18 cellular contexts compared by ENCODE assay signal in the genomic region with DNA sequence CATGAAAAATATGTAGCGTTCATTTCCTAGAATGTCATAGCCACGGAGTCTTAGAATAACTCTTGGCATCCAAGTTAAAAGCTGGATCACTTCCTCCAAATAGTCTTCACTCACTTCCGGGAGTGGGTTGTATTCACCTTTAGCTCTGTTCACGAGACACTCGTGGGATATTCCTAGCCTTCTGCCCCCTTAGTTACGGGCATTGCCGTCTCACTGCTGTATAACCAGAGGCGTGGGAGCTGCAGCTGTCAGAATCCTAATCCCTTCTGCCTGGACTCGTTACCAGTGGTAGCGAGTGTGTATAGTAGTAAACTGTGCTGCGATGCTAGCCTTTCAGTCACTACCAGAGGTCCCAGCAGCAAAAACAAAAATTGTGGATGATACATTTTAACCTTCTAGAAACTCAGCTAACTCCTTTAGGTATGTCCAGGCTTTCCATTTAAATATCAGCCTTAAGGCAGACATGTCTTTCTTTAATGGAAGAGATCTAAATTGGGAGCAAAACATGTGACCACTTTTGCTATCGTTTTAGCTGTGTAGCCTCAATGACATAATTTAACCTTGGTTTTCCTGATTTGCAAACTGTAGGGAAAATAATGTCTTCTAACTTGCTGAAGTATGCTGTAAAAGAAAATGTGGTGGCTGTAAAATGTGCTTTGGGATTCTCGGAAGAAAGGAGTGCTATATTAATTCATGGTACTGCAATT. TPM values are rescaled to one million over a fixed set of nuclear protein-coding genes. Genes with fewer than 3 reads are reported as not detected.
DNase-seq lines count a peak whose midpoint lies in the region; ATAC-seq lines count a peak whose summit lies in the region.
"Had no signal": no experiment of that assay in that cellular context is flagged by ENCODE, and none has a peak within 500 bp of the region (broad histone marks: within the 10 kb centered on the region; RNA-seq: fewer than 3 reads in every experiment).

No MANE protein-coding gene starts in this region.

- no peak overlapping the region for H3K4me3 Mint-ChIP-seq in activated naive CD8-positive, alpha-beta T cell treated with anti-CD3 and anti-CD28 coated beads, Interleukin-2, amount 50 U/mL, for 24 hours
- H3K4me3 Mint-ChIP-seq in activated naive CD8-positive, alpha-beta T cell treated with anti-CD3 and anti-CD28 coated beads for 36 hours, result no peak overlapping the region
- no peak overlapping the region for H3K4me3 Mint-ChIP-seq in activated CD8-positive, alpha-beta T cell treated with anti-CD3 and anti-CD28 coated beads, Interleukin-2, amount 10 ng/mL, durations not matched to agents 7 days and 5 days
- H3K4me3 Mint-ChIP-seq: CD8-positive, alpha-beta T cell; IgD-negative memory B cell had no signal

- H3K9me3 Mint-ChIP-seq in activated naive CD8-positive, alpha-beta T cell treated with anti-CD3 and anti-CD28 coated beads, Interleukin-2, amount 50 U/mL, for 24 hours, result no peaks in the 10 kb centered on the region
- no peaks in the 10 kb centered on the region for H3K9me3 Mint-ChIP-seq in activated naive CD8-positive, alpha-beta T cell treated with anti-CD3 and anti-CD28 coated beads for 36 hours
- H3K9me3 Mint-ChIP-seq in activated CD8-positive, alpha-beta T cell treated with anti-CD3 and anti-CD28 coated beads, Interleukin-2, amount 10 ng/mL, durations not matched to agents 7 days and 5 days (ENCODE audit: insufficient read depth), result no peaks in the 10 kb centered on the region
- H3K9me3 Mint-ChIP-seq: CD8-positive, alpha-beta T cell; IgD-negative memory B cell had no signal

- no peak for DNase-seq in activated naive CD8-positive, alpha-beta T cell treated with anti-CD3 and anti-CD28 coated beads, Interleukin-2, amount 50 U/mL, for 24 hours
- DNase-seq in activated naive CD8-positive, alpha-beta T cell treated with anti-CD3 and anti-CD28 coated beads for 36 hours, result no peak
- no peak for DNase-seq in Right ventricle myocardium superior
- peak; percentile 76 for DNase-seq in myocyte (ENCODE audit: low read depth)
- no peak for DNase-seq in activated CD8-positive, alpha-beta T cell treated with anti-CD3 and anti-CD28 coated beads, Interleukin-2, amount 10 ng/mL, durations not matched to agents 7 days and 5 days
- DNase-seq in NCI-H146 (lab: John Stamatoyannopoulos, UW), result no peak
- no peak for DNase-seq in NAMALWA (ENCODE audit: low spot score)
- DNase-seq: 8988T; CD8-positive, alpha-beta T cell; DMS79 treated with DMSO at 0.1 percent for 48 hours; GM23248; NCI-H1417; NCI-H2029; NCI-H2171 treated with DMSO at 0.1 percent for 48 hours; NCI-H446 treated with DMSO at 0.1 percent for 48 hours; NCI-H774 had no signal

- no peaks in the 10 kb centered on the region for H3K4me1 Mint-ChIP-seq in activated naive CD8-positive, alpha-beta T cell treated with anti-CD3 and anti-CD28 coated beads, Interleukin-2, amount 50 U/mL, for 24 hours
- no peaks in the 10 kb centered on the region for H3K4me1 Mint-ChIP-seq in activated naive CD8-positive, alpha-beta T cell treated with anti-CD3 and anti-CD28 coated beads for 36 hours
- no peaks in the 10 kb centered on the region for H3K4me1 Mint-ChIP-seq in activated CD8-positive, alpha-beta T cell treated with anti-CD3 and anti-CD28 coated beads, Interleukin-2, amount 10 ng/mL, durations not matched to agents 7 days and 5 days (ENCODE audit: low read depth)

- CTCF ChIA-PET in activated CD8-positive, alpha-beta T cell treated with anti-CD3 and anti-CD28 coated beads, Interleukin-2, amount 10 ng/mL, durations not matched to agents 7 days and 5 days (lab: Charles Lee), result interaction anchor here (3.6 kb wide), 1 partner anchor 10 kb away, joined by 26 read pairs; no protein-coding TSS in a partner anchor

- H3K27ac Mint-ChIP-seq in activated naive CD8-positive, alpha-beta T cell treated with anti-CD3 and anti-CD28 coated beads, Interleukin-2, amount 50 U/mL, for 24 hours, result peak overlapping the region; percentile 17
- H3K27ac Mint-ChIP-seq in activated naive CD8-positive, alpha-beta T cell treated with anti-CD3 and anti-CD28 coated beads for 36 hours, result no peak overlapping the region
- H3K27ac Mint-ChIP-seq in activated CD8-positive, alpha-beta T cell treated with anti-CD3 and anti-CD28 coated beads, Interleukin-2, amount 10 ng/mL, durations not matched to agents 7 days and 5 days, result no peak overlapping the region
- H3K27ac Mint-ChIP-seq: CD8-positive, alpha-beta T cell; IgD-negative memory B cell had no signal

- no peaks in the 10 kb centered on the region for H3K27me3 Mint-ChIP-seq in activated naive CD8-positive, alpha-beta T cell treated with anti-CD3 and anti-CD28 coated beads, Interleukin-2, amount 50 U/mL, for 24 hours
- H3K27me3 Mint-ChIP-seq in activated naive CD8-positive, alpha-beta T cell treated with anti-CD3 and anti-CD28 coated beads for 36 hours, result no peaks in the 10 kb centered on the region
- no peaks in the 10 kb centered on the region for H3K27me3 Mint-ChIP-seq in activated CD8-positive, alpha-beta T cell treated with anti-CD3 and anti-CD28 coated beads, Interleukin-2, amount 10 ng/mL, durations not matched to agents 7 days and 5 days (ENCODE audit: low read depth)
- H3K27me3 Mint-ChIP-seq: IgD-negative memory B cell had no signal

- POLR2A ChIA-PET in activated CD8-positive, alpha-beta T cell treated with anti-CD3 and anti-CD28 coated beads, Interleukin-2, amount 10 ng/mL, durations not matched to agents 7 days and 5 days (lab: Charles Lee), result no interaction called here

- intact Hi-C loops in Right ventricle myocardium superior (cut with DNase I), result no loop called here

- no peak for ATAC-seq in activated naive CD8-positive, alpha-beta T cell treated with anti-CD3 and anti-CD28 coated beads, Interleukin-2, amount 50 U/mL, for 24 hours
- peak; percentile 79 for ATAC-seq in Right ventricle myocardium superior (ENCODE audit: poor library complexity)
- no peak for ATAC-seq in GM21515 (IDR thresholded peaks at IDR 0.05; ENCODE audit: unreplicated experiment)
- ATAC-seq in activated CD8-positive, alpha-beta T cell treated with anti-CD3 and anti-CD28 coated beads, Interleukin-2, amount 10 ng/mL, durations not matched to agents 7 days and 5 days, result no peak
- ATAC-seq: CD8-positive, alpha-beta T cell had no signal

- H3K36me3 Mint-ChIP-seq in activated naive CD8-positive, alpha-beta T cell treated with anti-CD3 and anti-CD28 coated beads, Interleukin-2, amount 50 U/mL, for 24 hours (ENCODE audit: low read depth), result peaks cover 16% of the 10 kb centered on the region
- H3K36me3 Mint-ChIP-seq in activated naive CD8-positive, alpha-beta T cell treated with anti-CD3 and anti-CD28 coated beads for 36 hours, result peaks cover 16% of the 10 kb centered on the region
- peaks cover 21% of the 10 kb centered on the region for H3K36me3 Mint-ChIP-seq in activated CD8-positive, alpha-beta T cell treated with anti-CD3 and anti-CD28 coated beads, Interleukin-2, amount 10 ng/mL, durations not matched to agents 7 days and 5 days (ENCODE audit: low read depth)

RNA-seq across cellular contexts. Expression of gene ERCC5, which starts 34.1 kb away (rescaled TPM):
- total RNA-seq in activated naive CD8-positive, alpha-beta T cell treated with anti-CD3 and anti-CD28 coated beads for 36 hours, result 10 to 100 TPM; 67.4 to 67.5 TPM
- total RNA-seq in Right ventricle myocardium superior (25.7 TPM), myocyte (63.0 and 64.9 TPM in 2 replicates)
- polyA plus RNA-seq in myocyte (2012), result 28.2 TPM
- total RNA-seq in activated CD8-positive, alpha-beta T cell treated with anti-CD3 and anti-CD28 coated beads, Interleukin-2, amount 10 ng/mL, durations not matched to agents 7 days and 5 days, result 10 to 100 TPM; 66.8 to 68.0 TPM
